In genomic region chr9:87684627-87685204, GRCh38 we compare ENCODE assay signal across 1 cellular context.
TF ChIP-seq lines count a peak whose summit lies in the region.

No MANE protein-coding gene starts in this region.

TF ChIP-seq in liver, 16 proteins besides CTCF, POLR2A, EP300 and RAD21 (continued from another document):
- TF ChIP-seq REST (IDR thresholded peaks at IDR 0.05) (no peak), TAF1 (conservative IDR thresholded peaks at IDR 0.05) (no peak), YY1 (IDR thresholded peaks at IDR 0.05) (no peak)
